Comparison of ENCODE assay signal across 8 cellular contexts in genomic region chr17:59107306-59107670, GRCh38. TPM values are rescaled to one million over a fixed set of nuclear protein-coding genes. Genes with fewer than 3 reads are reported as not detected.
DNase-seq lines count a peak whose midpoint lies in the region; ATAC-seq, FAIRE-seq and TF ChIP-seq lines count a peak whose summit lies in the region.

No MANE protein-coding gene starts in this region.

- DNase-seq in NCI-H748 treated with DMSO at 0.1 percent for 48 hours (lab: John Stamatoyannopoulos, UW) (peak; percentile 59), NCI-H748 (lab: John Stamatoyannopoulos, UW; ENCODE audit: unreplicated experiment) (no peak), kidney (no peak), testis (no peak), C1 segment of cervical spinal cord (lab: John Stamatoyannopoulos, UW) (no peak), UCSD-AML1 (lab: John Stamatoyannopoulos, UW; ENCODE audit: unreplicated experiment) (no peak)
- no peak for DNase-seq in activated naive CD8-positive, alpha-beta T cell treated with anti-CD3 and anti-CD28 coated beads for 36 hours

- H3K27ac ChIP-seq in kidney (ENCODE audit: low read depth in 2 of 2, low read length in 2 of 2) (peak overlapping the region in 1 of 2 donors; percentile 18), testis (peak overlapping the region; percentile 94 to 95)

- H3K9me3 Mint-ChIP-seq in activated naive CD8-positive, alpha-beta T cell treated with anti-CD3 and anti-CD28 coated beads for 36 hours: no peaks in the 10 kb centered on the region

- H3K36me3 Mint-ChIP-seq in activated naive CD8-positive, alpha-beta T cell treated with anti-CD3 and anti-CD28 coated beads for 36 hours: peaks cover 33% of the 10 kb centered on the region

- no peak for ATAC-seq in GM18868 (IDR thresholded peaks at IDR 0.05; ENCODE audit: unreplicated experiment)

- H3K36me3 ChIP-seq in kidney (ENCODE audit: control insufficient read depth in 1 of 2, insufficient read depth in 2 of 2, low read length in 2 of 2) (no peaks in the 10 kb centered on the region), testis (ENCODE audit: low read depth, missing control alignments) (no peaks in the 10 kb centered on the region)

- peak overlapping the region; percentile 93 for H3K27ac Mint-ChIP-seq in activated naive CD8-positive, alpha-beta T cell treated with anti-CD3 and anti-CD28 coated beads for 36 hours

- peaks cover 0 to 3% of the 10 kb centered on the region in 2 donors for H3K4me1 ChIP-seq in kidney (ENCODE audit: control insufficient read depth in 1 of 2, insufficient read depth in 1 of 2, low read depth in 1 of 2, low read length in 2 of 2)
- peaks cover 4% of the 10 kb centered on the region for H3K4me1 ChIP-seq in testis

- H3K4me3 ChIP-seq in kidney (ENCODE audit: low read length in 2 of 2) (peak overlapping the region; percentile 76 to 91), testis (peak overlapping the region; percentile 100)

- H3K9ac ChIP-seq in kidney (ENCODE audit: low read length in 2 of 2): peak overlapping the region; percentile 43 to 67

- H3K9me3 ChIP-seq in kidney (ENCODE audit: control insufficient read depth in 1 of 2, low read length in 2 of 2) (no peaks in the 10 kb centered on the region), testis (no peaks in the 10 kb centered on the region)

- H3K4me3 Mint-ChIP-seq in activated naive CD8-positive, alpha-beta T cell treated with anti-CD3 and anti-CD28 coated beads for 36 hours: peak overlapping the region; percentile 94

- no peaks in the 10 kb centered on the region for H3K27me3 ChIP-seq in testis

- TF ChIP-seq CTCF in kidney (IDR thresholded peaks at IDR 0.05; ENCODE audit: borderline replicate concordance, extremely low read depth, insufficient read depth) (no peak), testis (IDR thresholded peaks at IDR 0.05) (no peak)

- H3K4me1 Mint-ChIP-seq in activated naive CD8-positive, alpha-beta T cell treated with anti-CD3 and anti-CD28 coated beads for 36 hours: peaks cover 37% of the 10 kb centered on the region

- no peak for FAIRE-seq in kidney (lab: Jason Lieb, UNC)

- no peak for TF ChIP-seq POLR2A in testis (IDR thresholded peaks at IDR 0.05)

- no peaks in the 10 kb centered on the region for H3K27me3 Mint-ChIP-seq in activated naive CD8-positive, alpha-beta T cell treated with anti-CD3 and anti-CD28 coated beads for 36 hours

- intact Hi-C loops in kidney (cut with DNase I): no loop called here
- intact Hi-C loops in testis (cut with DNase I; ENCODE audit: low total_unique reads): no loop called here

- 2 to 3% methylated on average over 10 of the region's 10 CpGs for WGBS in testis, 2 donors

RNA-seq across cellular contexts. Expression of gene TRIM37, which starts 0.6 kb away (rescaled TPM):
- total RNA-seq in activated naive CD8-positive, alpha-beta T cell treated with anti-CD3 and anti-CD28 coated beads for 36 hours: 10 to 100 TPM; 25.1 to 26.0 TPM
- total RNA-seq in kidney: 19.1 TPM
- 9.7 TPM for polyA plus RNA-seq in kidney (ENCODE audit: insufficient read depth, low read depth, low replicate concordance)
- 100 to 1,000 TPM in 1 of 2 donors, 10 to 100 TPM in 1; 98.5 to 119 TPM for total RNA-seq in testis
- polyA plus RNA-seq in testis (ENCODE audit: insufficient read depth, low read depth, low replicate concordance): 149 TPM

RNA-seq across cellular contexts. Expression of gene SKA2, which starts 47.7 kb away (rescaled TPM):
- 10 to 100 TPM; 68.9 to 85.4 TPM for total RNA-seq in activated naive CD8-positive, alpha-beta T cell treated with anti-CD3 and anti-CD28 coated beads for 36 hours
- total RNA-seq in kidney (29.2 TPM), testis (10 to 100 TPM; 46.6 to 51.2 TPM)
- polyA plus RNA-seq in kidney (ENCODE audit: insufficient read depth, low read depth, low replicate concordance) (40.3 TPM), testis (ENCODE audit: insufficient read depth, low read depth, low replicate concordance) (28.2 TPM)

RNA-seq across cellular contexts. Expression of gene PRR11, which starts 48.3 kb away (rescaled TPM):
- 10 to 100 TPM; 66.4 to 67.3 TPM for total RNA-seq in activated naive CD8-positive, alpha-beta T cell treated with anti-CD3 and anti-CD28 coated beads for 36 hours
- total RNA-seq in kidney (2.5 TPM), testis (1 to 10 TPM; 5.3 to 6.9 TPM)
- polyA plus RNA-seq in kidney (ENCODE audit: insufficient read depth, low read depth, low replicate concordance) (0.26 TPM), testis (ENCODE audit: insufficient read depth, low read depth, low replicate concordance) (3.9 TPM)

Comparison
In these comparisons a context has a peak if more than half of its experiments do, and no peak if none do; other contexts are left out.
1. RNA of gene PRR11, which starts 48.3 kb away (total RNA-seq): 66.4 to 67.3 TPM in activated naive CD8-positive, alpha-beta T cell treated with anti-CD3 and anti-CD28 coated beads for 36 hours; 5.3 to 6.9 TPM in testis and 2.5 TPM in kidney (single experiment); every median in the first group is over 4 times any median in the second.